ENCODE assay signal across 8 cellular contexts in the genomic region with DNA sequence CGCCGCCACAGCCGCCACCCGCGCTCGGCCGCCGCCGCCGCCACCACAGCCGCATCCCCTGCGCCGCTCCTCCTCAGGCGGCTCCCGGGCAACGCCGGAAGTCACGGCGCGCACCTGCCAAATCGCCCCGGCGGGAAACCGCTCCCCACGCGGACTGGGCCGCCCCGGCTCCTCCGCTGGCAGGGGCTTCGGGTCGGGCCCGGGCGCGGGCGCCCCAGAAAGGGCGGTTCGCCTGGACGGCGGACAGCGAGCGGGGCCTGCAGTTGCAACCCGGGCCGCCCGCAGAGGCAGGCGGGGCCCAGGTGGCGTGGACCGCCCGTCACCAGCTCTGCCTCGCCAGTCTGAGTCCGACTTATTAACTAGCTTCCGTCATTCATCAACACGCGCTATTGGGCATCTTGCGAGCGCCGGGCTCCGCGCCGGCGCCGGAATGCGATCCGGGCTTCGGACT. TPM values are rescaled to one million over a fixed set of nuclear protein-coding genes. Genes with fewer than 3 reads are reported as not detected.
DNase-seq lines count a peak whose midpoint lies in the region; ATAC-seq, FAIRE-seq and TF ChIP-seq lines count a peak whose summit lies in the region.

A gene with protein sequence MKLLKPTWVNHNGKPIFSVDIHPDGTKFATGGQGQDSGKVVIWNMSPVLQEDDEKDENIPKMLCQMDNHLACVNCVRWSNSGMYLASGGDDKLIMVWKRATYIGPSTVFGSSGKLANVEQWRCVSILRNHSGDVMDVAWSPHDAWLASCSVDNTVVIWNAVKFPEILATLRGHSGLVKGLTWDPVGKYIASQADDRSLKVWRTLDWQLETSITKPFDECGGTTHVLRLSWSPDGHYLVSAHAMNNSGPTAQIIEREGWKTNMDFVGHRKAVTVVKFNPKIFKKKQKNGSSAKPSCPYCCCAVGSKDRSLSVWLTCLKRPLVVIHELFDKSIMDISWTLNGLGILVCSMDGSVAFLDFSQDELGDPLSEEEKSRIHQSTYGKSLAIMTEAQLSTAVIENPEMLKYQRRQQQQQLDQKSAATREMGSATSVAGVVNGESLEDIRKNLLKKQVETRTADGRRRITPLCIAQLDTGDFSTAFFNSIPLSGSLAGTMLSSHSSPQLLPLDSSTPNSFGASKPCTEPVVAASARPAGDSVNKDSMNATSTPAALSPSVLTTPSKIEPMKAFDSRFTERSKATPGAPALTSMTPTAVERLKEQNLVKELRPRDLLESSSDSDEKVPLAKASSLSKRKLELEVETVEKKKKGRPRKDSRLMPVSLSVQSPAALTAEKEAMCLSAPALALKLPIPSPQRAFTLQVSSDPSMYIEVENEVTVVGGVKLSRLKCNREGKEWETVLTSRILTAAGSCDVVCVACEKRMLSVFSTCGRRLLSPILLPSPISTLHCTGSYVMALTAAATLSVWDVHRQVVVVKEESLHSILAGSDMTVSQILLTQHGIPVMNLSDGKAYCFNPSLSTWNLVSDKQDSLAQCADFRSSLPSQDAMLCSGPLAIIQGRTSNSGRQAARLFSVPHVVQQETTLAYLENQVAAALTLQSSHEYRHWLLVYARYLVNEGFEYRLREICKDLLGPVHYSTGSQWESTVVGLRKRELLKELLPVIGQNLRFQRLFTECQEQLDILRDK (minus strand): TSS at position 93 of the 451 bp plus-strand sequence. CDS start 257 bp downstream, outside the sequence.

- H3K4me3 Mint-ChIP-seq in activated CD4-positive, alpha-beta T cell treated with anti-CD3 and anti-CD28 coated beads for 36 hours: peak within 1 kb of the TSS; percentile 75

- no peak for TF ChIP-seq EP300 in A549 (IDR thresholded peaks at IDR 0.05)

- WGBS in A549 (ENCODE audit: missing lambda C conversion rate): 0% methylated on average over 15 of the region's 64 CpGs

- no peak for TF ChIP-seq RAD21 in A549 (conservative IDR thresholded peaks at IDR 0.05 in 1 of 2, IDR thresholded peaks at IDR 0.05 in 1 of 2)

- DNase-seq in A549 (ENCODE audit: low read depth in 1 of 2, low spot score in 1 of 2) (peak; percentile 44 to 80), NCI-H2227 treated with DMSO at 0.1 percent for 48 hours (lab: John Stamatoyannopoulos, UW) (peak; percentile 88), left kidney (ENCODE audit: low read depth, low spot score) (peak; percentile 90)
- DNase-seq in activated CD4-positive, alpha-beta T cell treated with anti-CD3 and anti-CD28 coated beads for 36 hours: peak; percentile 90
- peak; percentile 77 for DNase-seq in stimulated activated CD4-positive, alpha-beta T cell treated with anti-CD3 and anti-CD28 coated beads, Interleukin-2, amount 100 ng/mL, for 4 hours (ENCODE audit: low read depth)

- H3K27me3 Mint-ChIP-seq in activated CD4-positive, alpha-beta T cell treated with anti-CD3 and anti-CD28 coated beads for 36 hours: no peaks in the 10 kb centered on the region

- TF ChIP-seq POLR2A in A549 (IDR thresholded peaks at IDR 0.05; ENCODE audit: low read length) (peak; percentile 56), GM18526 (IDR thresholded peaks at IDR 0.05; ENCODE audit: extremely low read depth, insufficient read length) (peak; percentile 33)

- H3K36me3 Mint-ChIP-seq in activated CD4-positive, alpha-beta T cell treated with anti-CD3 and anti-CD28 coated beads for 36 hours (ENCODE audit: low read depth): peaks cover 24% of the 10 kb centered on the region

- peaks cover 9% of the 10 kb centered on the region for H3K4me1 ChIP-seq in A549

- no peak for TF ChIP-seq CTCF in A549 (IDR thresholded peaks at IDR 0.05)

- no peak for FAIRE-seq in A549 (lab: Jason Lieb, UNC)

- ATAC-seq in A549 (peak; percentile 76 to 79), HG03064 (IDR thresholded peaks at IDR 0.05; ENCODE audit: low read depth, unreplicated experiment) (peak; percentile 38)
- ATAC-seq in activated CD4-positive, alpha-beta T cell treated with anti-CD3 and anti-CD28 coated beads for 36 hours: peak; percentile 61

- intact Hi-C loops in activated CD4-positive, alpha-beta T cell treated with anti-CD3 and anti-CD28 coated beads for 36 hours (cut with DNase I, micrococcal nuclease): loop anchor here (1.0 to 5.0 kb wide), 9 partner anchors 16 to 686 kb away; a partner anchor contains a TSS

- no peaks in the 10 kb centered on the region for H3K9me3 ChIP-seq in A549

- POLR2A ChIA-PET in A549 (lab: Yijun Ruan, JAX): interaction anchor here (0.6 to 2.0 kb wide), 9 partner anchors 12 to 287 kb away, joined by 3 to 5 read pairs (median 3); a partner anchor contains a TSS
- POLR2A ChIA-PET in activated CD4-positive, alpha-beta T cell treated with anti-CD3 and anti-CD28 coated beads for 36 hours (lab: Charles Lee): interaction anchor here (0.6 to 1.8 kb wide), 7 partner anchors 8 to 48 kb away, joined by 3 to 8 read pairs (median 3); a partner anchor contains a TSS

- peak within 1 kb of the TSS; percentile 98 for H3K4me2 ChIP-seq in A549

- peak within 1 kb of the TSS; percentile 99 for H3K4me3 ChIP-seq in A549

- peak within 1 kb of the TSS; percentile 96 for H3K27ac Mint-ChIP-seq in activated CD4-positive, alpha-beta T cell treated with anti-CD3 and anti-CD28 coated beads for 36 hours

- H3K27ac ChIP-seq in A549 (peak within 1 kb of the TSS; percentile 93 to 100), cingulate gyrus (ENCODE audit: low read depth, low read length) (peak within 1 kb of the TSS; percentile 92)

- H3K4me1 Mint-ChIP-seq in activated CD4-positive, alpha-beta T cell treated with anti-CD3 and anti-CD28 coated beads for 36 hours: peaks cover 48% of the 10 kb centered on the region

- CTCF ChIA-PET in A549 (lab: Yijun Ruan, JAX): interaction anchor here (1.0 kb wide), 1 partner anchor 252 kb away, joined by 3 read pairs; no protein-coding TSS in a partner anchor
- CTCF ChIA-PET in activated CD4-positive, alpha-beta T cell treated with anti-CD3 and anti-CD28 coated beads for 36 hours (lab: Charles Lee): interaction anchor here (1.0 kb wide), 1 partner anchor 47 kb away, joined by 3 read pairs; no protein-coding TSS in a partner anchor

- H3K9me3 Mint-ChIP-seq in activated CD4-positive, alpha-beta T cell treated with anti-CD3 and anti-CD28 coated beads for 36 hours (ENCODE audit: low read depth): no peaks in the 10 kb centered on the region

TF ChIP-seq in A549, 52 proteins besides CTCF, POLR2A, EP300 and RAD21:
- TF ChIP-seq PHF8 (IDR thresholded peaks at IDR 0.05; ENCODE audit: borderline replicate concordance, low read depth) (peak; percentile 85; the same call in 1 of the 2 replicates), MYC (IDR thresholded peaks at IDR 0.05; ENCODE audit: borderline replicate concordance, low read length) (peak; percentile 50; the same call in 1 of the 2 replicates), ZC3H11A (IDR thresholded peaks at IDR 0.05) (no peak)

RNA-seq across cellular contexts. Expression of the gene that starts here (rescaled TPM):
- 12.3 and 14.4 TPM in 2 replicates for polyA plus RNA-seq in A549 (2011; rRNA removed)
- 19.3 and 24.1 TPM in 2 replicates for polyA plus RNA-seq in A549 (2012; cell fraction: cytosol; rRNA removed)
- 22.3 and 23.9 TPM in 2 replicates for polyA plus RNA-seq in A549 (2012; cell fraction: nucleus; rRNA removed)
- 15.9 to 16.6 TPM (median 15.9 TPM) in 3 replicates for polyA plus RNA-seq in A549 (2017; fragmentation: RNase III; extraction: RNeasy Plus Mini Kit Qiagen cat#74134 plus additional on column Dnase treatment)
- 12.7 and 12.8 TPM in 2 replicates for polyA minus RNA-seq in A549 (2011; rRNA and poly(A)+ RNA removed)
- 10 to 100 TPM; 25.5 to 31.2 TPM for total RNA-seq in activated CD4-positive, alpha-beta T cell treated with anti-CD3 and anti-CD28 coated beads for 36 hours

Comparison
In these comparisons a context has a peak if more than half of its experiments do, and no peak if none do; other contexts are left out.
1. Peak in every context shown above with its lines: DNase-seq, ATAC-seq, H3K4me3 ChIP-seq and H3K27ac ChIP-seq.